In the genomic region with DNA sequence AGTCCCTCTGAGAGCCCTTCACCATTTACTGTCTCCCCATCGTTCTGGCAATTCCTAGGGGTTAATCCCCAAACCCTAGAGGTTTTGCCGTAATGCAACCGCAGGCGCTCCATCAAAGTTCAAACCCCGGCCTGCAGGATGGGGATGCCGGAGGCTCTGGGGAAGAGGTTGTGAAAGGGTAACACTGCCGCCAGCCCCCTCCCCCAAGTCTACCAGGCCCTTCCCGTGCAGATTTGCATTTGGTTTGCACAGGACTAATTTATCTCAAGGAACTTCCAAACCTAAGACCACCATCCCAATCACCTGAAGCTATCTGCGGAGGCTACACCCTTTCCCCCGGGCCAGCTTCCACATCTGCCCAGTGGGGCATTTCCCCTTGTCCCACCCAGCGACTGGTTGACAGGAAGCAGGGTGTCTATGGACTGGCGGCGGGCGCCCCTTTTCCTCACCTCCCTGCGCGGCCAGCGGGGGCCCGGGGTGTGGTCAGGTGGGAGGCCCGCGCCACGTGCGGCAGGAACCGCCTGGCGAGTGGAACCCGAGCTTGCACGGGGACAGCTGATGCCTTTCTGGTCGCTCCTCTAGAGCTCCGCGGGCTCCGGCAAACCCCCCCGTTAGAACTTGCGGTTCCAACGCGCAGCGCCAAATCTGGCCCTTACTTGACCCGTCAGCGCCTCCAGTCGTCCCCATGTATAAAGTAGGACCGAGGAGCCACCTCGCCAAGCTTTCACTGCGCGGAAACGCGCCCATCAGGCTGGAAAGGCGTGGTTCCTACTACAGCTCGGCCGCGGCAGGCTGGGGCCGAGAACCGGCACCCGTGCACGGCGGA, we compare ENCODE assay signal across 9 cellular contexts.
DNase-seq lines count a peak whose midpoint lies in the region; ATAC-seq and TF ChIP-seq lines count a peak whose summit lies in the region.
"Had no signal": no experiment of that assay in that cellular context is flagged by ENCODE, and none has a peak within 500 bp of the region (broad histone marks: within the 10 kb centered on the region; RNA-seq: fewer than 3 reads in every experiment).

No MANE protein-coding gene starts in this region.

- no peak overlapping the region for H3K27ac ChIP-seq in BLaER1 treated with 17β-estradiol and CSF1 and Interleukin-3, amounts not matched to agents 10 nM and 100 nM

- no peak overlapping the region for H2AFZ ChIP-seq in Loucy (ENCODE audit: low read length)

- TF ChIP-seq CTCF in Loucy (conservative IDR thresholded peaks at IDR 0.05; ENCODE audit: low read length) (no peak), cardiac fibroblast (IDR thresholded peaks at IDR 0.05; ENCODE audit: low read depth, low read length) (no peak)

- no peaks in the 10 kb centered on the region for H3K79me2 ChIP-seq in Loucy (ENCODE audit: insufficient read depth, low read length)

- H3F3A ChIP-seq in Loucy (ENCODE audit: low read depth) = no peaks in the 10 kb centered on the region

- DNase-seq in cardiac fibroblast (ENCODE audit: low read depth in 2 of 2) (peak; percentile 36 to 38), memory B cell (ENCODE audit: low spot score in 2 of 2) (no peak), NCI-H774 (lab: John Stamatoyannopoulos, UW) (no peak), NOMO-1 (lab: John Stamatoyannopoulos, UW; ENCODE audit: unreplicated experiment in 2 of 2) (no peak), midbrain (lab: John Stamatoyannopoulos, UW) (no peak)

- H4K20me1 ChIP-seq in BLaER1 treated with 17β-estradiol and CSF1 and Interleukin-3, amounts not matched to agents 10 nM and 100 nM = peaks cover 0 to 57% (median 36%) of the 10 kb centered on the region in 11 experiments; a peak in 17 of 22 replicates
- no peaks in the 10 kb centered on the region for H4K20me1 ChIP-seq in Loucy (ENCODE audit: insufficient read depth, low read length, poor library complexity, severe bottlenecking)

- H3K9me3 Mint-ChIP-seq in memory B cell = no peaks in the 10 kb centered on the region

- peaks cover 3% of the 10 kb centered on the region for H3K27me3 Mint-ChIP-seq in memory B cell

- peaks cover 2% of the 10 kb centered on the region for H3K4me1 Mint-ChIP-seq in memory B cell

- peaks cover 9 to 12% (median 11%) of the 10 kb centered on the region in 10 experiments; a peak in 14 of 20 replicates for H3K4me1 ChIP-seq in BLaER1 treated with 17β-estradiol and CSF1 and Interleukin-3, amounts not matched to agents 10 nM and 100 nM
- no peaks in the 10 kb centered on the region for H3K4me1 ChIP-seq in Loucy (ENCODE audit: insufficient read depth, low read length, poor library complexity, severe bottlenecking)

- no peaks in the 10 kb centered on the region for H3K9me3 ChIP-seq in BLaER1 treated with 17β-estradiol and CSF1 and Interleukin-3, amounts not matched to agents 10 nM and 100 nM (replicated peaks in 1 of 11)
- H3K9me3 ChIP-seq in Loucy (ENCODE audit: insufficient read depth, low read depth, low read length) = no peaks in the 10 kb centered on the region

- H3K4me3 ChIP-seq in BLaER1 treated with 17β-estradiol and CSF1 and Interleukin-3, amounts not matched to agents 10 nM and 100 nM = peak overlapping the region in 6 of 10 experiments; percentile 4 to 39 (median 28); a peak in 6 of 20 replicates
- peak overlapping the region; percentile 16 for H3K4me3 ChIP-seq in Loucy (ENCODE audit: low read length, poor library complexity, severe bottlenecking)
- peak overlapping the region; percentile 21 to 30 for H3K4me3 ChIP-seq in cardiac fibroblast (replicated peaks in 1 of 2; ENCODE audit: low read depth in 2 of 2, low read length in 2 of 2)

- H3K9ac ChIP-seq in BLaER1 treated with 17β-estradiol and CSF1 and Interleukin-3, amounts not matched to agents 10 nM and 100 nM = no peak overlapping the region
- H3K9ac ChIP-seq in Loucy (ENCODE audit: low read depth, low read length, poor library complexity, severe bottlenecking) = no peak overlapping the region

- no peak overlapping the region for H3K27ac Mint-ChIP-seq in memory B cell

- ATAC-seq in memory B cell (ENCODE audit: low read depth) (peak; percentile 50), GM19395 (IDR thresholded peaks at IDR 0.05; ENCODE audit: unreplicated experiment) (no peak)
- ATAC-seq: HCT116 had no signal

- H3K27me3 ChIP-seq in BLaER1 treated with 17β-estradiol and CSF1 and Interleukin-3, amounts not matched to agents 10 nM and 100 nM = peaks cover 40 to 75% (median 58%) of the 10 kb centered on the region in 11 experiments
- H3K27me3 ChIP-seq in Loucy (ENCODE audit: insufficient read depth, low read length, poor library complexity, severe bottlenecking) = no peaks in the 10 kb centered on the region

- H3K4me3 Mint-ChIP-seq in memory B cell = peak overlapping the region; percentile 51

- peak overlapping the region; percentile 23 to 70 (median 52) for H3K4me2 ChIP-seq in BLaER1 treated with 17β-estradiol and CSF1 and Interleukin-3, amounts not matched to agents 10 nM and 100 nM
- peak overlapping the region; percentile 30 for H3K4me2 ChIP-seq in Loucy (ENCODE audit: low read depth, low read length, poor library complexity, severe bottlenecking)

- H3K9me2 ChIP-seq in Loucy (replicated peaks; ENCODE audit: low read depth, low read length) = no peaks in the 10 kb centered on the region

- peaks cover 9 to 39% (median 30%) of the 10 kb centered on the region in 11 experiments; a peak in 20 of 22 replicates for H3K36me3 ChIP-seq in BLaER1 treated with 17β-estradiol and CSF1 and Interleukin-3, amounts not matched to agents 10 nM and 100 nM
- H3K36me3 ChIP-seq in Loucy (ENCODE audit: insufficient read depth, low read length) = peaks cover under 1% of the 10 kb centered on the region; the same call in 1 of the 2 replicates

- peaks cover 5% of the 10 kb centered on the region for H3K36me3 Mint-ChIP-seq in memory B cell

Comparison
In these comparisons a context has a peak if more than half of its experiments do, and no peak if none do; other contexts are left out.
1. DNase-seq: peak in cardiac fibroblast (2 of 2); none in memory B cell (0 of 2), NCI-H774 (single experiment), NOMO-1 (0 of 2) and midbrain (single experiment).
2. Peak in every context shown above with its lines, with median percentiles within 50 percentile points of each other: H3K4me3 ChIP-seq.